8 cellular contexts compared by ENCODE assay signal in genomic region chr14:73026845-73027542, GRCh38. TPM values are rescaled to one million over a fixed set of nuclear protein-coding genes. Genes with fewer than 3 reads are reported as not detected.
A peak's percentile ranks its signal among the peaks of the same experiment; 100 is the strongest.
DNase-seq lines count a peak whose midpoint lies in the region; ATAC-seq and TF ChIP-seq lines count a peak whose summit lies in the region.

ZFYVE1 (minus strand) TSS chr14:73027106; CDS start chr14:73024508, 2,598 bp downstream.

- H3K27ac ChIP-seq in caudate nucleus (ENCODE audit: low read depth, low read length), result peak within 1 kb of the TSS; percentile 64
- H3K27ac ChIP-seq in smooth muscle cell (ENCODE audit: low read depth), result peak within 1 kb of the TSS; percentile 71

- H3K79me2 ChIP-seq in smooth muscle cell (ENCODE audit: low read depth), result peaks cover 42% of the 10 kb centered on the region

- peak; percentile 98 for ATAC-seq in GM18907 (IDR thresholded peaks at IDR 0.05; ENCODE audit: unreplicated experiment)
- peak; percentile 94 for ATAC-seq in HG03159 (IDR thresholded peaks at IDR 0.05; ENCODE audit: unreplicated experiment)

- H3K4me3 ChIP-seq in WI38 (ENCODE audit: low read depth, low read length) (peak within 1 kb of the TSS; percentile 80), smooth muscle cell (peak within 1 kb of the TSS; percentile 91)

- no peaks in the 10 kb centered on the region for H3F3A ChIP-seq in smooth muscle cell (ENCODE audit: low read depth)

- H3K4me1 ChIP-seq in smooth muscle cell (ENCODE audit: low read depth), result peaks cover 8% of the 10 kb centered on the region

- peak within 1 kb of the TSS; percentile 85 for H3K9ac ChIP-seq in smooth muscle cell (ENCODE audit: low read depth)

- H3K4me2 ChIP-seq in smooth muscle cell, result peak within 1 kb of the TSS; percentile 93

- WGBS in smooth muscle cell (ENCODE audit: low lambda C conversion rate), result 3% methylated on average over 25 of the region's 42 CpGs

- in situ Hi-C loops in ACHN (cut with HindIII; ENCODE audit: low pct_ligation_motif_present, low pct_unique_long_range_greater_than_20kb, low sequenced_read_pairs), result no loop called here

- peaks cover 34% of the 10 kb centered on the region for H4K20me1 ChIP-seq in smooth muscle cell (ENCODE audit: low read depth)

- H3K27me3 ChIP-seq in smooth muscle cell (ENCODE audit: low read depth), result no peaks in the 10 kb centered on the region

- H3K36me3 ChIP-seq in smooth muscle cell (ENCODE audit: low read depth), result peaks cover 9% of the 10 kb centered on the region

- H2AFZ ChIP-seq in smooth muscle cell (ENCODE audit: low read depth), result peak within 1 kb of the TSS; percentile 94

- no peaks in the 10 kb centered on the region for H3K9me3 ChIP-seq in smooth muscle cell (replicated peaks; ENCODE audit: low read depth)

- TF ChIP-seq CTCF in WI38 (IDR thresholded peaks at IDR 0.05; ENCODE audit: low read depth, low read length), result no peak
- TF ChIP-seq CTCF in smooth muscle cell (IDR thresholded peaks at IDR 0.05; ENCODE audit: borderline replicate concordance, insufficient read depth, poor library complexity, severe bottlenecking), result no peak

- DNase-seq in ACHN (peak; percentile 97), NCI-H2227 treated with DMSO at 0.1 percent for 48 hours (lab: John Stamatoyannopoulos, UW) (peak; percentile 97), caudate nucleus (lab: John Stamatoyannopoulos, UW) (peak; percentile 57 to 100 (median 98)), iPS-NIHi7 (ENCODE audit: extremely low spot score) (peak; percentile 98), smooth muscle cell (lab: John Stamatoyannopoulos, UW; ENCODE audit: unreplicated experiment) (peak; percentile 81)

RNA-seq across cellular contexts. Expression of gene ZFYVE1, which starts in this region (rescaled TPM):
- 15.9 and 20.1 TPM in 2 replicates for total RNA-seq in smooth muscle cell
- 12.4 and 19.0 TPM in 2 replicates for polyA plus RNA-seq in smooth muscle cell

Comparison
In these comparisons a context has a peak if more than half of its experiments do, and no peak if none do; other contexts are left out.
1. Peak in every context shown above with its lines: DNase-seq, ATAC-seq, H3K4me3 ChIP-seq and H3K27ac ChIP-seq.